In the genomic region with DNA sequence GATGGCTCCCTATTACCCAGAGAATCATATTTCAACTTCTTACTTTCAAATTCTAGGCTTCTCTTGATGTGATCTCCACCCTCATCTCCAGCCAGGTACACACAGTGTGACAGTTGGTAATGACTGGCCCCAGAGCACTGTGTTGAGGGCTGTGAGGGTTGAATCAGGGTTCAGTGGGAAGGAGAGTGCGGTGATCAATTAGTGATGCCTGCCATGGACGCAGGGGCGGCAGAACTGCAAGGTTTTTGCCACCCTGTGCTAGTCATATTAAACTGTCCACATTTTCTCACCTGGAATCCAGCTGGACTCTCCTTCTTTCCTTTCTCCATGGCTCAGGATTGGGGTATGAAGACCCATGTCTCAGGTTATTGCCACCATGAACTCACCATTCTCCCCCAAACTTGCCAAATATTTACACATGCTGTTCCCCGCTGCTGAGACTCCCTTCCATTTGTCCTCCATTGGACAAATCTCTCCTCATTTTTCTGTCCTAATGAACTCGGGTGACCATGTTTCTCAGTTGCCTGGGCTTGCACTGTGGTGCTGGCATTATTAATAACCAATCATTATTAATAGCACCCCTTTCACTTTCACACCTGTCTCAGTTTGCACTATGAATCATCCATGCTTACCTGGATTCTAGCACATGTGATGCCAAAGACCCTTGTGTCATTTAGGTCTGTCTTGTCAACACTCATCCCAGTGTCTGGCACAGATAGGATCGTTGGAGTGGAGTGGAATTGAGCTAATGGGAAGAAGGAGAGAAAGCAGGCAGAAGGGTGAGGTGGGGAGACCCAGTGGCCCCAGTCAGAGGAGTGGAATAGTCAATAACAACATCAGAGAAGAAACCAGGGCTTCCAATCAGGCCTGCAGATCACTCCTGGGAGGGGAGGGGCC, we compare ENCODE assay signal across 9 cellular contexts. TPM values are rescaled to one million over a fixed set of nuclear protein-coding genes. Genes with fewer than 3 reads are reported as not detected.
DNase-seq lines count a peak whose midpoint lies in the region; ATAC-seq and TF ChIP-seq lines count a peak whose summit lies in the region.
"Had no signal": no experiment of that assay in that cellular context is flagged by ENCODE, and none has a peak within 500 bp of the region (broad histone marks: within the 10 kb centered on the region; RNA-seq: fewer than 3 reads in every experiment).

No MANE protein-coding gene starts in this region.

- no peaks in the 10 kb centered on the region for H3K9me3 ChIP-seq in OCI-LY1 (ENCODE audit: low read length)
- no peaks in the 10 kb centered on the region for H3K9me3 ChIP-seq in neural progenitor cell (ENCODE audit: low read depth)

- TF ChIP-seq CTCF in OCI-LY1 (IDR thresholded peaks at IDR 0.05; ENCODE audit: low read length), result no peak
- TF ChIP-seq CTCF in neural progenitor cell (IDR thresholded peaks at IDR 0.05), result no peak

- peak overlapping the region; percentile 68 for H3K4me3 Mint-ChIP-seq in T-helper 2 cell treated with Interferon-gamma antibody and Interleukin-4, amounts not matched to agents 5 μg/mL and 100 μg/mL, for 36 hours
- no peak overlapping the region for H3K4me3 Mint-ChIP-seq in neural progenitor cell

- H3K36me3 Mint-ChIP-seq in T-helper 2 cell treated with Interferon-gamma antibody and Interleukin-4, amounts not matched to agents 5 μg/mL and 100 μg/mL, for 36 hours (ENCODE audit: low read depth), result no peaks in the 10 kb centered on the region
- H3K36me3 Mint-ChIP-seq in neural progenitor cell, result no peaks in the 10 kb centered on the region

- H3K4me3 ChIP-seq in OCI-LY1 (ENCODE audit: low read depth, low read length, poor library complexity, severe bottlenecking) (peak overlapping the region; percentile 18), neural progenitor cell (no peak overlapping the region)

- H3K4me2 ChIP-seq in OCI-LY1 (ENCODE audit: low read length) (peak overlapping the region; percentile 57), neural progenitor cell (peak overlapping the region; percentile 30)

- H3K27ac Mint-ChIP-seq in T-helper 2 cell treated with Interferon-gamma antibody and Interleukin-4, amounts not matched to agents 5 μg/mL and 100 μg/mL, for 36 hours, result peak overlapping the region; percentile 87
- H3K27ac Mint-ChIP-seq in neural progenitor cell, result no peak overlapping the region

- H3K9ac ChIP-seq in OCI-LY1 (ENCODE audit: low read length) (peak overlapping the region; percentile 41; the same call in 1 of the 2 replicates), neural progenitor cell (no peak overlapping the region)

- no peaks in the 10 kb centered on the region for H3K9me3 Mint-ChIP-seq in T-helper 2 cell treated with Interferon-gamma antibody and Interleukin-4, amounts not matched to agents 5 μg/mL and 100 μg/mL, for 36 hours
- H3K9me3 Mint-ChIP-seq in neural progenitor cell, result no peaks in the 10 kb centered on the region

- ATAC-seq in GM21825 (IDR thresholded peaks at IDR 0.05; ENCODE audit: unreplicated experiment), result peak; percentile 14
- no peak for ATAC-seq in HG02884 (IDR thresholded peaks at IDR 0.05; ENCODE audit: unreplicated experiment)
- ATAC-seq in GM21723 (IDR thresholded peaks at IDR 0.05; ENCODE audit: unreplicated experiment), result no peak

- H4K20me1 ChIP-seq in OCI-LY1 (ENCODE audit: insufficient read depth, low read length), result no peaks in the 10 kb centered on the region
- H4K20me1 ChIP-seq in neural progenitor cell (ENCODE audit: low read depth), result no peaks in the 10 kb centered on the region

- H3K79me2 ChIP-seq in OCI-LY1 (ENCODE audit: insufficient read depth, low read length) (no peaks in the 10 kb centered on the region), neural progenitor cell (ENCODE audit: low read depth) (no peaks in the 10 kb centered on the region)

- H3K4me1 ChIP-seq in OCI-LY1 (ENCODE audit: insufficient read depth, low read length, severe bottlenecking), result peaks cover 90% of the 10 kb centered on the region
- peaks cover 11% of the 10 kb centered on the region for H3K4me1 ChIP-seq in neural progenitor cell

- no peaks in the 10 kb centered on the region for H3K27me3 Mint-ChIP-seq in T-helper 2 cell treated with Interferon-gamma antibody and Interleukin-4, amounts not matched to agents 5 μg/mL and 100 μg/mL, for 36 hours (ENCODE audit: low read depth)
- H3K27me3 Mint-ChIP-seq in neural progenitor cell (ENCODE audit: insufficient read depth, low read depth), result peaks cover 12% of the 10 kb centered on the region

- H2AFZ ChIP-seq in OCI-LY1 (ENCODE audit: low read length), result no peak overlapping the region
- peak overlapping the region; percentile 77 for H2AFZ ChIP-seq in neural progenitor cell (replicated peaks)

- H3K27ac ChIP-seq in OCI-LY1 (ENCODE audit: low read depth, low read length, poor library complexity, severe bottlenecking), result peak overlapping the region; percentile 88
- H3K27ac ChIP-seq in neural progenitor cell, result no peak overlapping the region

- H3F3A ChIP-seq in OCI-LY1 (ENCODE audit: insufficient read depth, low read length) (no peaks in the 10 kb centered on the region), neural progenitor cell (ENCODE audit: low read depth) (peaks cover 9% of the 10 kb centered on the region)

- H3K27me3 ChIP-seq in OCI-LY1 (ENCODE audit: insufficient read depth, low read length) (no peaks in the 10 kb centered on the region), neural progenitor cell (no peaks in the 10 kb centered on the region)

- H3K36me3 ChIP-seq in OCI-LY1 (ENCODE audit: insufficient read depth, low read length) (no peaks in the 10 kb centered on the region), neural progenitor cell (no peaks in the 10 kb centered on the region)

- H3K4me1 Mint-ChIP-seq in T-helper 2 cell treated with Interferon-gamma antibody and Interleukin-4, amounts not matched to agents 5 μg/mL and 100 μg/mL, for 36 hours (ENCODE audit: low read depth), result peaks cover 55% of the 10 kb centered on the region
- H3K4me1 Mint-ChIP-seq in neural progenitor cell, result peaks cover 29% of the 10 kb centered on the region

- no peak for DNase-seq in T-helper 2 cell treated with Interferon-gamma antibody and Interleukin-4, amounts not matched to agents 5 μg/mL and 100 μg/mL, for 36 hours (ENCODE audit: low spot score)
- no peak for DNase-seq in T-helper 2 cell
- DNase-seq in neural progenitor cell (ENCODE audit: low spot score), result no peak
- DNase-seq in NCI-H1092 treated with DMSO at 0.1 percent for 48 hours (lab: John Stamatoyannopoulos, UW), result no peak
- DNase-seq: retina had no signal

- no peaks in the 10 kb centered on the region for H3K9me2 ChIP-seq in OCI-LY1 (ENCODE audit: low read depth, low read length)

RNA-seq across cellular contexts. Expression of a gene that starts 33.9 kb away (rescaled TPM):
- 18.5 and 70.7 TPM in 2 replicates for total RNA-seq in neural progenitor cell (ENCODE audit: low replicate concordance)

RNA-seq across cellular contexts. Expression of a gene that starts 53.7 kb away (rescaled TPM):
- 70.9 and 99.4 TPM in 2 replicates for total RNA-seq in neural progenitor cell (ENCODE audit: low replicate concordance)
